In the genomic region with DNA sequence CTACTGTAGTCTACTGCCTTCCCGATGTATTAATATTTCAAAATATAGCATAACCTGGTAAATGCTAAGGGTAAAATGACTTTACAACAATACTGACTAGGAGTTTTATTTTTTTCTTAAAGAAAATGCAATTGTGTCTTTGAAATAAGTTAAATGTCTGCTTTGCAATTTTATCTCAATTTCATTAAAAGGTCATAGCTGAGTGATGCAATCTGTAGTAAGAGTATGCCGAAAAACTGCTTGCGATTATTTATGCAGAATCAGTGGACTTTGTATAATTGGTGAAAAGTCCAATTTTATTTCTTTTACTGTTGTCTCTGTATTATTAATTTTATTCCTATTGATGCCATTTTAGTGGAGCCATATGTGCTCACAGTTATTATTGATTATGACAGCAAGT, we compare ENCODE assay signal across 33 cellular contexts.
"Had no signal": no experiment of that assay in that cellular context is flagged by ENCODE, and none has a peak within 500 bp of the region (broad histone marks: within the 10 kb centered on the region; RNA-seq: fewer than 3 reads in every experiment).

No MANE protein-coding gene starts in this region.

- FAIRE-seq: astrocyte, bronchial epithelial cell had no signal

- ATAC-seq: activated naive CD4-positive, alpha-beta T cell treated with anti-CD3 and anti-CD28 coated beads, Interleukin-2, amount 50 U/mL, for 72 hours; activated naive CD8-positive, alpha-beta T cell treated with anti-CD3 and anti-CD28 coated beads, Interleukin-2, amount 50 U/mL, for 24 hours; activated T-cell treated with anti-CD3 and anti-CD28 coated beads, Interleukin-2, amount 50 U/mL, for 4 hours; activated T-cell treated with anti-CD3 and anti-CD28 coated beads, Interleukin-2, amount 50 U/mL, for 72 hours; activated T-helper 17 cell treated with anti-CD3 and anti-CD28 coated beads, Interleukin-2, amount 50 U/mL, for 72 hours; body of pancreas had no signal

- H3K4me3 ChIP-seq: adrenal gland, ascending aorta, body of pancreas, breast epithelium, cardiac muscle cell had no signal

- H3K4me1 ChIP-seq: adrenal gland, ascending aorta, body of pancreas, breast epithelium had no signal

- H3K27me3 ChIP-seq: adrenal gland, ascending aorta, body of pancreas, brain microvascular endothelial cell, breast epithelium, cardiac muscle cell had no signal

- DNase-seq: activated effector memory CD4-positive, alpha-beta T cell treated with anti-CD3 and anti-CD28 coated beads, Interleukin-2, amount 50 U/mL, for 16 hours; activated effector memory CD4-positive, alpha-beta T cell treated with Interleukin-2 at 50 U/mL for 16 hours; activated gamma-delta T cell; activated gamma-delta T cell treated with Interleukin-2 at 50 U/mL for 16 hours; activated naive CD4-positive, alpha-beta T cell; activated naive CD4-positive, alpha-beta T cell treated with anti-CD3 and anti-CD28 coated beads for 36 hours; activated naive CD4-positive, alpha-beta T cell treated with anti-CD3 and anti-CD28 coated beads, Interleukin-2, amount 10 ng/mL, durations not matched to agents 7 days and 5 days; activated naive CD4-positive, alpha-beta T cell treated with anti-CD3 and anti-CD28 coated beads, Interleukin-2, amount 50 U/mL, for 16 hours; activated naive CD4-positive, alpha-beta T cell treated with Interleukin-2 at 50 U/mL for 16 hours; activated naive CD8-positive, alpha-beta T cell treated with anti-CD3 and anti-CD28 coated beads for 36 hours; activated naive CD8-positive, alpha-beta T cell treated with anti-CD3 and anti-CD28 coated beads, Interleukin-2, amount 10 ng/mL, durations not matched to agents 7 days and 5 days; activated naive CD8-positive, alpha-beta T cell treated with anti-CD3 and anti-CD28 coated beads, Interleukin-2, amount 50 U/mL, for 24 hours; activated T-cell treated with anti-CD3 and anti-CD28 coated beads, Interleukin-2, amount 50 U/mL, for 24 hours; activated T-cell treated with anti-CD3 and anti-CD28 coated beads, Interleukin-2, amount 50 U/mL, for 4 hours; activated T-cell treated with anti-CD3 and anti-CD28 coated beads, Interleukin-2, amount 50 U/mL, for 48 hours; activated T-cell treated with anti-CD3 and anti-CD28 coated beads, Interleukin-2, amount 50 U/mL, for 72 hours; adrenal gland; amniotic stem cell; amygdala; anterior cingulate cortex; aorta; body of pancreas; brain microvascular endothelial cell; caudate nucleus; central memory CD4-positive, alpha-beta T cell; cerebellar nuclear complex had no signal

- H3K27ac ChIP-seq: adrenal gland, ascending aorta, body of pancreas, brain microvascular endothelial cell, breast epithelium, cardiac muscle cell had no signal

- H3K36me3 ChIP-seq: adrenal gland, ascending aorta, brain microvascular endothelial cell, breast epithelium, cardiac muscle cell had no signal

- H3K9me3 ChIP-seq: adrenal gland, ascending aorta, body of pancreas, breast epithelium had no signal
